8 cellular contexts compared by ENCODE assay signal in the genomic region with DNA sequence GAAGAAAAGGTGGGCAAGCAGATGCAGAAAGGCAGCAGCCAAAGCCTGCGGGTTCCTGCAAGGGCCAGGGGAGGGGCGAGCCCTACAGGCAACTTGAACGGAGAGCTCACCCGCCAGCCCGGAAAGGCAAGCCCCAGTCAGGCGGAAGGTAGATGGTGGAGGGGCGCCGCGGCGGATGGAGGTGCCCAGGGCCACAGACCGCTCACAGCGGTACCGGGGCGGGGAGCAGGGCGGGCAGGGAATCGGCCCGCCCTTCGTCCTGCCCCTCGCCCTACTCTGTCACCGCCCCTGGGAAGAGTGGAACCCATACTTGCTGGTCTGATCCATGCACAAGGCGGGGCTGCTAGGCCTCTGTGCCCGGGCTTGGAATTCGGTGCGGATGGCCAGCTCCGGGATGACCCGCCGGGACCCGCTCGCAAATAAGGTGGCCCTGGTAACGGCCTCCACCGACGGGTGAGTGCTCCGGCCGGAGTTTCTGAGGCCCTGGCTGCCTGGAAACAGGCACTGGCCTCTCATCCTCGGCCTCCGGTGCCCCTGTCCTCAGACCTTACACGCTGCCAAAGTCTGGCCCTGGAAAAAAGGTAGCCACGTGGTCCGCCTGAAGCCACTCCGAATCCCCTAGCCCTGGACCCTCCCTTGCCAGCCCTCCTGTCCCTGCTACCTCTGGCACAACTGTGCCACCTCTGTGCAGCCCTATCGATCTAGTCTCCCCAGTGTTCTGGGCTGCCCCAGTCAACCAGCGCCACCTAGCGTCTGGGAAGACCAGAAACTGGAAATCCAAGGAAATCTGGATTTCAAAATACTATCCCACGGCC. TPM values are rescaled to one million over a fixed set of nuclear protein-coding genes. Genes with fewer than 3 reads are reported as not detected.
DNase-seq lines count a peak whose midpoint lies in the region; ATAC-seq, FAIRE-seq and TF ChIP-seq lines count a peak whose summit lies in the region.

A gene (plus strand): TSS at position 307 of the 815 bp plus-strand sequence. CDS start 19 bp downstream, at position 326.

- FAIRE-seq in urothelium cell line (lab: Jason Lieb, UNC), result no peak

- TF ChIP-seq CTCF in GM13976 (IDR thresholded peaks at IDR 0.05; ENCODE audit: borderline replicate concordance, control extremely low read depth, extremely low read depth, insufficient read depth, missing control alignments) (peak; percentile 91), left ventricle myocardium inferior (IDR thresholded peaks at IDR 0.05; ENCODE audit: borderline replicate concordance) (peak; percentile 88)

- H3K36me3 ChIP-seq in left ventricle myocardium inferior, result peaks cover 7% of the 10 kb centered on the region

- H3K4me1 ChIP-seq in left ventricle myocardium inferior, result peaks cover 29% of the 10 kb centered on the region

- H3K4me3 ChIP-seq in left ventricle myocardium inferior, result peak within 1 kb of the TSS; percentile 96

- intact Hi-C loops in T-helper 1 cell treated with Interleukin-12 subunit alpha and Interleukin-12 subunit beta and Interleukin-4 antibody, amounts not matched to agents 30 ng/mL and 1 ng/mL, for 36 hours (cut with micrococcal nuclease), result loop anchor here (1.0 to 10.0 kb wide), 10 partner anchors 23 to 489 kb away; a partner anchor contains a TSS
- intact Hi-C loops in left ventricle myocardium inferior (cut with micrococcal nuclease), result no loop called here

- DNase-seq in GM13976 (ENCODE audit: low spot score) (peak; percentile 87), NCI-H146 (lab: John Stamatoyannopoulos, UW) (peak; percentile 90), amniotic epithelial cell (ENCODE audit: low read depth) (peak; percentile 78), left ventricle myocardium inferior (peak; percentile 80), pulmonary artery endothelial cell (ENCODE audit: low read depth, low spot score) (peak; percentile 37), urothelium cell line (ENCODE audit: low spot score) (peak; percentile 89)

- peak; percentile 96 for ATAC-seq in HG02852 (IDR thresholded peaks at IDR 0.05; ENCODE audit: unreplicated experiment)

- peak within 1 kb of the TSS; percentile 93 for H3K27ac ChIP-seq in left ventricle myocardium inferior (replicated peaks)

- in situ Hi-C loops in GM13976 (cut with MboI; ENCODE audit: low sequenced_read_pairs, unreplicated experiment), result no loop called here

- no peaks in the 10 kb centered on the region for H3K27me3 ChIP-seq in left ventricle myocardium inferior (ENCODE audit: low read depth)

- peaks cover 3% of the 10 kb centered on the region for H3K9me3 ChIP-seq in left ventricle myocardium inferior (replicated peaks)

RNA-seq across cellular contexts. Expression of the gene that starts here (rescaled TPM):
- 16.0 and 16.3 TPM in 2 replicates for total RNA-seq in T-helper 1 cell treated with Interleukin-12 subunit alpha and Interleukin-12 subunit beta and Interleukin-4 antibody, amounts not matched to agents 30 ng/mL and 1 ng/mL, for 36 hours
- total RNA-seq in left ventricle myocardium inferior, result 30.8 TPM
- total RNA-seq in pulmonary artery endothelial cell, result 58.9 and 60.4 TPM in 2 replicates

Comparison
In these comparisons a context has a peak if more than half of its experiments do, and no peak if none do; other contexts are left out.
1. Peak in every context shown above with its lines: DNase-seq, ATAC-seq, H3K4me3 ChIP-seq and H3K27ac ChIP-seq.
2. DNase-seq: peak in every context shown above with its lines; median percentile 90 in NCI-H146; 89 in urothelium cell line; 87 in GM13976; 80 in left ventricle myocardium inferior; 78 in amniotic epithelial cell; 37 in pulmonary artery endothelial cell.